Comparison of ENCODE assay signal across 1 cellular context in the genomic region with DNA sequence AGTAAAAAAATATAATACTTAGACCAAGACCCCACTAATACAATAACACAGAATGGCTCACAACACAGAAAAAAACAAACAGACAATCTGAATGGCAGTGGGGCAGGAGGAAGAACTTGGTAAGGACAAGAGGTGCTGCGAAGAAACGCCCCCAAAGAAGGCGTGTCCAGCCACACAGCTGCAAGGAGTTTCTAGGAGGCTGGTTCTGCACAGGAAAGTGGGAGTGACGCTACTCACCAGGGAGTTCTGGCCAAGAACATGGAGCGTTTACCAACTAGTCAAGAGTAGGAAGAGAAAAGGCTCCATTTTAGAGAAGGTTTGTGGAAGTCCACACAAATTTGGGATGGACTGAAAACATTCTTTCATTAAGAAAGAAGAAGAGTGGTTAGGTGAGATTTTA.
TF ChIP-seq lines count a peak whose summit lies in the region.

No MANE protein-coding gene starts in this region.

TF ChIP-seq in GM12878, 131 proteins besides CTCF, POLR2A, EP300 and RAD21 (continued from another document):
- TF ChIP-seq, protein P1, sequence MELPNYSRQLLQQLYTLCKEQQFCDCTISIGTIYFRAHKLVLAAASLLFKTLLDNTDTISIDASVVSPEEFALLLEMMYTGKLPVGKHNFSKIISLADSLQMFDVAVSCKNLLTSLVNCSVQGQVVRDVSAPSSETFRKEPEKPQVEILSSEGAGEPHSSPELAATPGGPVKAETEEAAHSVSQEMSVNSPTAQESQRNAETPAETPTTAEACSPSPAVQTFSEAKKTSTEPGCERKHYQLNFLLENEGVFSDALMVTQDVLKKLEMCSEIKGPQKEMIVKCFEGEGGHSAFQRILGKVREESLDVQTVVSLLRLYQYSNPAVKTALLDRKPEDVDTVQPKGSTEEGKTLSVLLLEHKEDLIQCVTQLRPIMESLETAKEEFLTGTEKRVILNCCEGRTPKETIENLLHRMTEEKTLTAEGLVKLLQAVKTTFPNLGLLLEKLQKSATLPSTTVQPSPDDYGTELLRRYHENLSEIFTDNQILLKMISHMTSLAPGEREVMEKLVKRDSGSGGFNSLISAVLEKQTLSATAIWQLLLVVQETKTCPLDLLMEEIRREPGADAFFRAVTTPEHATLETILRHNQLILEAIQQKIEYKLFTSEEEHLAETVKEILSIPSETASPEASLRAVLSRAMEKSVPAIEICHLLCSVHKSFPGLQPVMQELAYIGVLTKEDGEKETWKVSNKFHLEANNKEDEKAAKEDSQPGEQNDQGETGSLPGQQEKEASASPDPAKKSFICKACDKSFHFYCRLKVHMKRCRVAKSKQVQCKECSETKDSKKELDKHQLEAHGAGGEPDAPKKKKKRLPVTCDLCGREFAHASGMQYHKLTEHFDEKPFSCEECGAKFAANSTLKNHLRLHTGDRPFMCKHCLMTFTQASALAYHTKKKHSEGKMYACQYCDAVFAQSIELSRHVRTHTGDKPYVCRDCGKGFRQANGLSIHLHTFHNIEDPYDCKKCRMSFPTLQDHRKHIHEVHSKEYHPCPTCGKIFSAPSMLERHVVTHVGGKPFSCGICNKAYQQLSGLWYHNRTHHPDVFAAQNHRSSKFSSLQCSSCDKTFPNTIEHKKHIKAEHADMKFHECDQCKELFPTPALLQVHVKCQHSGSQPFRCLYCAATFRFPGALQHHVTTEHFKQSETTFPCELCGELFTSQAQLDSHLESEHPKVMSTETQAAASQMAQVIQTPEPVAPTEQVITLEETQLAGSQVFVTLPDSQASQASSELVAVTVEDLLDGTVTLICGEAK (IDR thresholded peaks at IDR 0.05; ENCODE audit: borderline replicate concordance), result no peak
- no peak for TF ChIP-seq SIX5 (IDR thresholded peaks at IDR 0.05; ENCODE audit: low read depth, low read length, severe bottlenecking)
- TF ChIP-seq FOS (IDR thresholded peaks at IDR 0.05; ENCODE audit: borderline replicate concordance, extremely low read depth, insufficient read length), result no peak
- no peak for TF ChIP-seq CEBPZ (IDR thresholded peaks at IDR 0.05; ENCODE audit: low read depth, low read length)
- TF ChIP-seq CHD2 (IDR thresholded peaks at IDR 0.05; ENCODE audit: borderline replicate concordance, low read depth, low read length), result no peak
- TF ChIP-seq CUX1 (IDR thresholded peaks at IDR 0.05; ENCODE audit: insufficient replicate concordance, low read depth, low read length), result no peak
- no peak for TF ChIP-seq BRCA1 (IDR thresholded peaks at IDR 0.05; ENCODE audit: low read depth, low read length)
- TF ChIP-seq ZNF217 (IDR thresholded peaks at IDR 0.05), result no peak
- TF ChIP-seq ZNF24 (IDR thresholded peaks at IDR 0.05), result no peak
- no peak for TF ChIP-seq PAX5 (IDR thresholded peaks at IDR 0.05; ENCODE audit: borderline replicate concordance, low read depth, low read length)
- no peak for TF ChIP-seq TBL1XR1 (IDR thresholded peaks at IDR 0.05; ENCODE audit: low read depth, low read length)
- no peak for TF ChIP-seq IRF4 (IDR thresholded peaks at IDR 0.05; ENCODE audit: low read depth, low read length)
- TF ChIP-seq MTA2 (IDR thresholded peaks at IDR 0.05; ENCODE audit: low read depth), result no peak
- TF ChIP-seq NR2C2 (IDR thresholded peaks at IDR 0.05; ENCODE audit: borderline replicate concordance, control insufficient read depth, insufficient read length, low read depth), result no peak
